In genomic region chr1:97621955-97622354, GRCh38 we compare ENCODE assay signal across 17 cellular contexts.
A peak's percentile ranks its signal among the peaks of the same experiment; 100 is the strongest.
DNase-seq lines count a peak whose midpoint lies in the region; ATAC-seq and TF ChIP-seq lines count a peak whose summit lies in the region.
"Had no signal": no experiment of that assay in that cellular context is flagged by ENCODE, and none has a peak within 500 bp of the region (broad histone marks: within the 10 kb centered on the region; RNA-seq: fewer than 3 reads in every experiment).

No MANE protein-coding gene starts in this region.

- H3K4me1 Mint-ChIP-seq in HFFc6 (ENCODE audit: low read depth): peaks cover 23% of the 10 kb centered on the region
- H3K4me1 Mint-ChIP-seq in activated T-cell treated with anti-CD3 and anti-CD28 coated beads, Interleukin-2, amount 50 U/mL, for 4 hours (ENCODE audit: low read depth): no peaks in the 10 kb centered on the region

- no peak overlapping the region for H3K27ac Mint-ChIP-seq in HFFc6

- H3K4me3 Mint-ChIP-seq in HFFc6: no peak overlapping the region
- no peak overlapping the region for H3K4me3 Mint-ChIP-seq in activated T-cell treated with anti-CD3 and anti-CD28 coated beads, Interleukin-2, amount 50 U/mL, for 4 hours

- BruUV-seq in PC-3 (replicated peaks; lab: Mats Ljungman, UMichigan): no TSS peak

- ATAC-seq in PC-3 (peak; percentile 93), esophagus mucosa (peak; percentile 93), gastrocnemius medialis (no peak)
- no peak for ATAC-seq in activated T-cell treated with anti-CD3 and anti-CD28 coated beads, Interleukin-2, amount 50 U/mL, for 4 hours

- no peak overlapping the region for H2AFZ ChIP-seq in PC-3 (ENCODE audit: low read length)

- H3K9me3 ChIP-seq in PC-3 (ENCODE audit: low read length) (no peaks in the 10 kb centered on the region), gastrocnemius medialis (no peaks in the 10 kb centered on the region)
- H3K9me3 ChIP-seq: MG63, Peyer's patch had no signal

- H3K36me3 ChIP-seq in PC-3 (ENCODE audit: low read depth, low read length) (no peaks in the 10 kb centered on the region), gastrocnemius medialis (peaks cover 0 to 4% of the 10 kb centered on the region in 2 donors)
- H3K36me3 ChIP-seq: MG63, Peyer's patch had no signal

- TF ChIP-seq POLR2A in gastrocnemius medialis (IDR thresholded peaks at IDR 0.05): no peak

- POLR2A ChIA-PET in PC-3 (lab: Charles Lee; ENCODE audit: unreplicated experiment): no interaction called here

- CTCF ChIA-PET in PC-3 (lab: Charles Lee): no interaction called here

- no peaks in the 10 kb centered on the region for H3K9me2 ChIP-seq in PC-3 (replicated peaks; ENCODE audit: low read length)

- H4K20me1 ChIP-seq in PC-3 (ENCODE audit: low read length): no peaks in the 10 kb centered on the region

- H3K27me3 ChIP-seq in PC-3 (ENCODE audit: low read length) (no peaks in the 10 kb centered on the region), gastrocnemius medialis (no peaks in the 10 kb centered on the region)
- H3K27me3 ChIP-seq: MG63, Peyer's patch had no signal

- peak overlapping the region; percentile 30; the same call in 1 of the 2 replicates for H3K4me2 ChIP-seq in PC-3 (ENCODE audit: low read length)

- no peaks in the 10 kb centered on the region; the same call in 1 of the 2 replicates for H3K27me3 Mint-ChIP-seq in HFFc6 (ENCODE audit: insufficient read depth)
- H3K27me3 Mint-ChIP-seq in activated T-cell treated with anti-CD3 and anti-CD28 coated beads, Interleukin-2, amount 50 U/mL, for 4 hours (ENCODE audit: low read depth): no peaks in the 10 kb centered on the region

- H3K4me3 ChIP-seq in PC-3 (ENCODE audit: low read length) (no peak overlapping the region), gastrocnemius medialis (no peak overlapping the region)
- H3K4me3 ChIP-seq: MG63, Peyer's patch, SK-N-MC had no signal

- H3K9ac ChIP-seq in PC-3 (ENCODE audit: low read length): no peak overlapping the region

- no peaks in the 10 kb centered on the region for H3F3A ChIP-seq in PC-3 (ENCODE audit: low read length, unreplicated experiment)

- intact Hi-C loops in PC-3 (cut with micrococcal nuclease): no loop called here
- intact Hi-C loops in gastrocnemius medialis (cut with DNase I; ENCODE audit: low total_unique reads): no loop called here

- H3K9me3 Mint-ChIP-seq in HFFc6: no peaks in the 10 kb centered on the region
- H3K9me3 Mint-ChIP-seq in activated T-cell treated with anti-CD3 and anti-CD28 coated beads, Interleukin-2, amount 50 U/mL, for 4 hours: no peaks in the 10 kb centered on the region

- peaks cover 9% of the 10 kb centered on the region for H3K36me3 Mint-ChIP-seq in HFFc6 (ENCODE audit: low read depth)
- peaks cover 14% of the 10 kb centered on the region for H3K36me3 Mint-ChIP-seq in activated T-cell treated with anti-CD3 and anti-CD28 coated beads, Interleukin-2, amount 50 U/mL, for 4 hours (ENCODE audit: insufficient read depth)

- H3K27ac ChIP-seq in PC-3 (ENCODE audit: low read length): peak overlapping the region; percentile 73
- peak overlapping the region; percentile 12 to 62 (median 52) for H3K27ac ChIP-seq in gastrocnemius medialis
- H3K27ac ChIP-seq: Peyer's patch, SK-N-MC had no signal

- in situ Hi-C loops in gastrocnemius medialis (cut with MboI; ENCODE audit: low sequenced_read_pairs in 4 of 4): no loop called here

- DNase-seq in HFFc6: peak; percentile 6
- DNase-seq in PC-3: peak; percentile 81
- no peak for DNase-seq in gastrocnemius medialis
- DNase-seq in stimulated activated CD4-positive, alpha-beta T cell treated with anti-CD3 and anti-CD28 coated beads, Interleukin-2, amount 100 ng/mL, for 48 hours: no peak
- DNase-seq in activated naive CD4-positive, alpha-beta T cell (lab: John Stamatoyannopoulos, UW): no peak
- DNase-seq in activated T-cell treated with anti-CD3 and anti-CD28 coated beads, Interleukin-2, amount 50 U/mL, for 4 hours: no peak
- DNase-seq: COR-L47, H7, KG1, MG63, NCI-H1092, NCI-H2081 treated with DMSO at 0.1 percent for 48 hours, NCI-H524 treated with DMSO at 0.1 percent for 48 hours, Peyer's patch, Right ventricle myocardium superior had no signal

- H3K4me1 ChIP-seq in PC-3 (ENCODE audit: insufficient read depth, low read length) (peaks cover 18% of the 10 kb centered on the region), gastrocnemius medialis (peaks cover 0 to 24% of the 10 kb centered on the region in 2 donors)
- H3K4me1 ChIP-seq: Peyer's patch had no signal

- no peak for TF ChIP-seq CTCF in HFFc6 (IDR thresholded peaks at IDR 0.05)
- no peak for TF ChIP-seq CTCF in PC-3 (conservative IDR thresholded peaks at IDR 0.05; ENCODE audit: low read depth, low read length)
- TF ChIP-seq CTCF in gastrocnemius medialis (IDR thresholded peaks at IDR 0.05 in 4 of 5, conservative IDR thresholded peaks at IDR 0.05 in 1 of 5): no peak

- no peaks in the 10 kb centered on the region for H3K79me2 ChIP-seq in PC-3 (ENCODE audit: low read length)

Comparison
In these comparisons a context has a peak if more than half of its experiments do, and no peak if none do; other contexts are left out.
1. DNase-seq: peak in HFFc6 (single experiment) and PC-3 (single experiment); none in gastrocnemius medialis (0 of 2), stimulated activated CD4-positive, alpha-beta T cell treated with anti-CD3 and anti-CD28 coated beads, Interleukin-2, amount 100 ng/mL, for 48 hours (0 of 2), activated naive CD4-positive, alpha-beta T cell (0 of 4) and activated T-cell treated with anti-CD3 and anti-CD28 coated beads, Interleukin-2, amount 50 U/mL, for 4 hours (single experiment).
2. ATAC-seq: peak in PC-3 (single experiment) and esophagus mucosa (single experiment); none in gastrocnemius medialis (0 of 2) and activated T-cell treated with anti-CD3 and anti-CD28 coated beads, Interleukin-2, amount 50 U/mL, for 4 hours (0 of 2).